In the genomic region with DNA sequence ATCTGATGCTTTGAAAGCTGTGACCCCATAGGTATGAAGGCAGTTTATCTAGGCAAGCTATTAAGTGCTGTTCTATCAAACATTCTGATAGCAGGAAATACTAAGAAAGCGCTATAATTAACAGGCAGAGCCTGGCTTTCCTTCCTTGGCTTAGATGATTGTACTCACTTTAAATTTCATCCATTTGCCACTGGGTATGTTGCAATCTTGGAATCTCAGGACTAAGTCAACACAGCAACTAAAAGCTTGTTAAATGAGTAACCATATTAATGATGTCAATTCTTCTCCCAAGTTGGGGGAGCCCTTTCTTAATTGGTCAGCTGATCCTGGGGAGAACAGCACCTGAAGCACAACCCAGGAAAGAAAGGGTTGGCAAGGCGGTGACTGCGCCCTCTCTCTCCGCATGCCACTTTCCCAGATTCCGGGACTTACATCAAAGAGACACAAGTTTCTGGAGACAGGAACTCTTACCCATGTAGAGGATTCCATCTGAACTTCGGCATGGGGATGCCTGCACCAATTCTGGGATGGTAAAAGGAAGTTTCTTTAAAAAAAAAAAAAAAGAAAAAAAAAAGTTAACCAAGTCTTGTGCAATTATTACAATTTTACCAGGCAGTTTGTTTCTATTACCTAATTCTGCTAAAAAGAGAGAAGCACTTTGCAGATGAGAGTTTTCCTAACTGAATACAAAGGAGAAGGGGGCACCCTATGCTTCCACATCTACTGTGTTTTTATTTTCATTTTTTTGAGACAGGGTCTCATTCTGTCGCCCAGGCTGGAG, we compare ENCODE assay signal across 9 cellular contexts. TPM values are rescaled to one million over a fixed set of nuclear protein-coding genes. Genes with fewer than 3 reads are reported as not detected.
DNase-seq lines count a peak whose midpoint lies in the region; ATAC-seq, FAIRE-seq and TF ChIP-seq lines count a peak whose summit lies in the region.
"Had no signal": no experiment of that assay in that cellular context is flagged by ENCODE, and none has a peak within 500 bp of the region (broad histone marks: within the 10 kb centered on the region; RNA-seq: fewer than 3 reads in every experiment).

No MANE protein-coding gene starts in this region.

- peaks cover 0 to 50% (median 19%) of the 10 kb centered on the region in 3 donors for H3K36me3 ChIP-seq in pancreas

- H3K27ac ChIP-seq in HL-60 (replicated peaks), result peak overlapping the region; percentile 93
- H3K27ac ChIP-seq in pancreas, result peak overlapping the region; percentile 28 to 88 (median 57)

- DNase-seq in HL-60 (ENCODE audit: low read depth in 1 of 2, low spot score in 1 of 2), result peak; percentile 43 to 63
- DNase-seq in choroid plexus epithelial cell (ENCODE audit: low read depth), result peak; percentile 45
- peak in 4 of 6 donors; percentile 66 to 87 (median 82) for DNase-seq in pancreas
- DNase-seq in NCI-H1930 (lab: John Stamatoyannopoulos, UW), result no peak
- DNase-seq in NCI-H2171 treated with DMSO at 0.1 percent for 48 hours (lab: John Stamatoyannopoulos, UW), result no peak

- H3K4me3 ChIP-seq in GM08714 (ENCODE audit: low read length), result peak overlapping the region; percentile 26; the same call in 1 of the 2 replicates
- H3K4me3 ChIP-seq in HL-60 (replicated peaks; ENCODE audit: insufficient read depth, low read length), result peak overlapping the region; percentile 9
- no peak overlapping the region for H3K4me3 ChIP-seq in choroid plexus epithelial cell (ENCODE audit: low read depth, low read length)
- peak overlapping the region in 1 of 4 donors; percentile 10 for H3K4me3 ChIP-seq in pancreas

- ATAC-seq in pancreas, result peak; percentile 85 to 93 (median 90)
- no peak for ATAC-seq in GM19463 (IDR thresholded peaks at IDR 0.05; ENCODE audit: unreplicated experiment)
- no peak for ATAC-seq in HG03521 (IDR thresholded peaks at IDR 0.05; ENCODE audit: unreplicated experiment)

- peaks cover 27 to 41% (median 32%) of the 10 kb centered on the region in 3 donors for H3K4me1 ChIP-seq in pancreas

- no peak for TF ChIP-seq CTCF in HL-60 (IDR thresholded peaks at IDR 0.05; ENCODE audit: insufficient read depth, low read length)
- no peak for TF ChIP-seq CTCF in choroid plexus epithelial cell (conservative IDR thresholded peaks at IDR 0.05; ENCODE audit: low read depth, low read length)
- no peak for TF ChIP-seq CTCF in pancreas (IDR thresholded peaks at IDR 0.05)

- H3K27me3 ChIP-seq in HL-60 (ENCODE audit: insufficient read depth, poor library complexity, severe bottlenecking) (no peaks in the 10 kb centered on the region), pancreas (no peaks in the 10 kb centered on the region)

- no peak for FAIRE-seq in pancreas (lab: Jason Lieb, UNC)
- FAIRE-seq: keratinocyte had no signal

- WGBS in pancreas, 2 donors, result 15 to 19% methylated on average over 7 of the region's 7 CpGs

- no peaks in the 10 kb centered on the region for H3K9me3 ChIP-seq in pancreas

- intact Hi-C loops in pancreas (cut with DNase I), result loop anchor here in 2 of 3 donors (5.0 kb wide), 2 partner anchors 47 to 52 kb away; no protein-coding TSS in a partner anchor

RNA-seq across cellular contexts. Expression of gene ICAM2, which starts 54.5 kb away (rescaled TPM):
- total RNA-seq in pancreas, result 10 to 100 TPM in 1 of 6 donors, 1 to 10 TPM in 5; 4.9 to 12.5 (median 6.6) TPM
- polyA plus RNA-seq in pancreas, result 10 to 100 TPM; 14.8 to 19.1 TPM

RNA-seq across cellular contexts. Expression of gene ERN1, which starts 55.0 kb away (rescaled TPM):
- 100 to 1,000 TPM in 1 of 6 donors, 10 to 100 TPM in 5; 37.0 to 151 (median 42.9) TPM for total RNA-seq in pancreas
- 10 to 100 TPM; 10.4 to 19.8 TPM for polyA plus RNA-seq in pancreas

Comparison
In these comparisons a context has a peak if more than half of its experiments do, and no peak if none do; other contexts are left out.
1. DNase-seq: peak in HL-60 (2 of 2), choroid plexus epithelial cell (single experiment) and pancreas (4 of 6); none in NCI-H1930 (0 of 2) and NCI-H2171 treated with DMSO at 0.1 percent for 48 hours (single experiment).
2. ATAC-seq: peak in pancreas (4 of 4); none in GM19463 (single experiment) and HG03521 (single experiment).